In genomic region chr2:12710301-12710700, GRCh38 we compare ENCODE assay signal across 15 cellular contexts.
"Had no signal": no experiment of that assay in that cellular context is flagged by ENCODE, and none has a peak within 500 bp of the region (broad histone marks: within the 10 kb centered on the region; RNA-seq: fewer than 3 reads in every experiment).

No MANE protein-coding gene starts in this region.

- H3K9me3 ChIP-seq: gastrocnemius medialis, thoracic aorta had no signal

- ATAC-seq: gastrocnemius medialis, heart left ventricle, sciatic nerve, SK-N-SH treated with all-trans-retinoic acid at 6 μM for 48 hours had no signal

- H3K36me3 ChIP-seq: brain microvascular endothelial cell, gastrocnemius medialis, heart left ventricle, neural progenitor cell, spleen, thoracic aorta had no signal

- H3K4me1 ChIP-seq: neural progenitor cell had no signal

- H3K4me3 Mint-ChIP-seq: activated T-cell treated with anti-CD3 and anti-CD28 coated beads, Interleukin-2, amount 50 U/mL, for 24 hours; neural progenitor cell; T-helper 2 cell treated with Interferon-gamma antibody and Interleukin-4, amounts not matched to agents 5 μg/mL and 100 μg/mL, for 36 hours had no signal

- H3K4me3 ChIP-seq: gastrocnemius medialis, heart left ventricle, neural progenitor cell, spleen, thoracic aorta had no signal

- H3K9ac ChIP-seq: neural progenitor cell had no signal

- H3K4me2 ChIP-seq: neural progenitor cell had no signal

- H2AFZ ChIP-seq: neural progenitor cell had no signal

- H3K27ac Mint-ChIP-seq: activated T-cell treated with anti-CD3 and anti-CD28 coated beads, Interleukin-2, amount 50 U/mL, for 24 hours; T-helper 2 cell treated with Interferon-gamma antibody and Interleukin-4, amounts not matched to agents 5 μg/mL and 100 μg/mL, for 36 hours had no signal

- H3K27me3 Mint-ChIP-seq: activated T-cell treated with anti-CD3 and anti-CD28 coated beads, Interleukin-2, amount 50 U/mL, for 24 hours had no signal

- H3K27ac ChIP-seq: brain microvascular endothelial cell, gastrocnemius medialis, neural progenitor cell, thoracic aorta had no signal

- DNase-seq: activated CD4-positive, alpha-beta T cell treated with anti-CD3 and anti-CD28 coated beads, Interleukin-2, amount 50 U/mL, for 48 hours; activated effector memory CD4-positive, alpha-beta T cell treated with Interleukin-2 at 50 U/mL for 16 hours; activated T-cell treated with anti-CD3 and anti-CD28 coated beads, Interleukin-2, amount 50 U/mL, for 24 hours; anterior cingulate cortex; brain microvascular endothelial cell; effector CD8-positive, alpha-beta T cell; gastrocnemius medialis; heart left ventricle; mesendoderm; spleen had no signal

- H3K9me3 Mint-ChIP-seq: neural progenitor cell had no signal

- H3K27me3 ChIP-seq: brain microvascular endothelial cell, gastrocnemius medialis, heart left ventricle, neural progenitor cell, spleen had no signal
